ENCODE assay signal across 8 cellular contexts in the genomic region with DNA sequence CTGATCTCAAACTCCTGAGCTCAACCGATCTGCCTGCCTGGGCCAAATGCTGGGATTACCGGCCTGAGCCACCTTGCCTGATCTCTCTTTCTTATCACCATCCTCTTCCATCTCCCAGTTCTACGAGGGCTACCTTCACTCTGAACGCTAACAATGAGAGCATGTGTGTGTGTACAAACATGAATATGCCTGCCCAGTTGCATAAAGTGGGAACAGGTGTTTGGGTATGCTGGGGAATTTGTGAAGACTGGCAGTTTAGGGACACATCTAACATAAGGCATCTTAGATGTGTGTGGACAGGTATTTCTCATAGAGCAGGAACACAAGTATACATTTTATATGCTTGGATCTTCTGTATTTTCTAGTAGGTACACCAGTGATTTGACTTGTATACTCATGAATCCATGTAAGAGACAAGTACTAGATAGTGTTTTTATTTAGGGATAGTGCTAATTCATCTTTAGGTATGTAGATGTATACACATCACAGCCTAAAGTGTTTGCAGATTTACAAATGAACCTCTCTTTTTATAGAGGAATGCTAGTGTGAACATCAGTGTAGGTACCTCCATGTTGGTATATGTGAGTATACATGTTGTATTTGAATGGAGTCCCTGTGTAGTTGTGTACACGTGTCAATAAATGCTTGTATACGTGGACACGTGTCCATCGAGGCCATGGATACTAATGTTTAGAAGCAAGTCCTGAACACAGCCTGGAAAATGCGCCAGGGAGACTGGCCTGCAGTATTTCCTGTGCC. TPM values are rescaled to one million over a fixed set of nuclear protein-coding genes. Genes with fewer than 3 reads are reported as not detected.
DNase-seq lines count a peak whose midpoint lies in the region; ATAC-seq and TF ChIP-seq lines count a peak whose summit lies in the region.

No MANE protein-coding gene starts in this region.

- H3K4me1 ChIP-seq in heart right ventricle (peaks cover 18 to 56% (median 38%) of the 10 kb centered on the region in 9 donors), urinary bladder (ENCODE audit: insufficient read depth) (no peaks in the 10 kb centered on the region)

- H3K9me3 Mint-ChIP-seq in activated T-helper 2 cell treated with anti-CD3 and anti-CD28 coated beads, Interferon-gamma antibody, Interleukin-2, Interleukin-4, amounts not matched to agents 10 μg/mL and 5 μg/mL and 100 μg/mL, durations not matched to agents 14 hours and 24 hours and 36 hours: no peaks in the 10 kb centered on the region

- TF ChIP-seq CTCF in heart right ventricle (IDR thresholded peaks at IDR 0.05): no peak
- no peak for TF ChIP-seq CTCF in lower leg skin (IDR thresholded peaks at IDR 0.05)

- no peak for TF ChIP-seq POLR2A in lower leg skin (IDR thresholded peaks at IDR 0.05)

- H3K9me3 ChIP-seq in heart right ventricle: no peaks in the 10 kb centered on the region

- H3K27me3 Mint-ChIP-seq in activated T-helper 2 cell treated with anti-CD3 and anti-CD28 coated beads, Interferon-gamma antibody, Interleukin-2, Interleukin-4, amounts not matched to agents 10 μg/mL and 5 μg/mL and 100 μg/mL, durations not matched to agents 14 hours and 24 hours and 36 hours (ENCODE audit: low read depth): peaks cover 87% of the 10 kb centered on the region

- intact Hi-C loops in heart right ventricle (cut with DNase I) (no loop called here), Right ventricle myocardium inferior (cut with DNase I) (no loop called here), lower leg skin (cut with DNase I; ENCODE audit: low total_unique reads) (no loop called here)
- intact Hi-C loops in activated T-helper 2 cell treated with anti-CD3 and anti-CD28 coated beads, Interferon-gamma antibody, Interleukin-2, Interleukin-4, amounts not matched to agents 10 μg/mL and 5 μg/mL and 100 μg/mL, durations not matched to agents 14 hours and 24 hours and 36 hours (cut with micrococcal nuclease): loop anchor here (5.0 to 10.0 kb wide), 3 partner anchors 470 to 1353 kb away; a partner anchor contains a TSS

- H3K27me3 ChIP-seq in heart right ventricle: peaks cover 60 to 100% (median 100%) of the 10 kb centered on the region in 7 donors

- H3K4me1 Mint-ChIP-seq in activated T-helper 2 cell treated with anti-CD3 and anti-CD28 coated beads, Interferon-gamma antibody, Interleukin-2, Interleukin-4, amounts not matched to agents 10 μg/mL and 5 μg/mL and 100 μg/mL, durations not matched to agents 14 hours and 24 hours and 36 hours (ENCODE audit: low read depth): peaks cover 20% of the 10 kb centered on the region

- 13 to 14% methylated on average over 9 of the region's 9 CpGs for WGBS in heart right ventricle, 2 donors
- WGBS in lower leg skin, 2 donors: 20 to 24% methylated on average over 9 of the region's 9 CpGs
- WGBS in urinary bladder: 18% methylated on average over 9 of the region's 9 CpGs

- peak overlapping the region; percentile 54 for H3K4me3 Mint-ChIP-seq in activated T-helper 2 cell treated with anti-CD3 and anti-CD28 coated beads, Interferon-gamma antibody, Interleukin-2, Interleukin-4, amounts not matched to agents 10 μg/mL and 5 μg/mL and 100 μg/mL, durations not matched to agents 14 hours and 24 hours and 36 hours (ENCODE audit: low read depth)

- H3K36me3 ChIP-seq in heart right ventricle: no peaks in the 10 kb centered on the region
- no peaks in the 10 kb centered on the region for H3K36me3 ChIP-seq in urinary bladder (ENCODE audit: insufficient read depth)

- H3K27ac ChIP-seq in heart right ventricle (no peak overlapping the region), urinary bladder (ENCODE audit: low read depth) (no peak overlapping the region)

- H3K4me3 ChIP-seq in heart right ventricle (peak overlapping the region in 9 of 10 donors; percentile 22 to 58 (median 46)), lower leg skin (ENCODE audit: low read depth, poor library complexity, severe bottlenecking) (peak overlapping the region; percentile 26), urinary bladder (ENCODE audit: low read depth, low read length) (peak overlapping the region; percentile 41)

- H3K27ac Mint-ChIP-seq in activated T-helper 2 cell treated with anti-CD3 and anti-CD28 coated beads, Interferon-gamma antibody, Interleukin-2, Interleukin-4, amounts not matched to agents 10 μg/mL and 5 μg/mL and 100 μg/mL, durations not matched to agents 14 hours and 24 hours and 36 hours: no peak overlapping the region

- DNase-seq in heart right ventricle: no peak
- DNase-seq in Right ventricle myocardium inferior (ENCODE audit: missing footprints): no peak
- DNase-seq in activated T-helper 2 cell treated with anti-CD3 and anti-CD28 coated beads, Interferon-gamma antibody, Interleukin-2, Interleukin-4, amounts not matched to agents 10 μg/mL and 5 μg/mL and 100 μg/mL, durations not matched to agents 14 hours and 24 hours and 36 hours (ENCODE audit: low spot score): no peak
- DNase-seq in lower leg skin (ENCODE audit: low spot score in 2 of 2): no peak
- DNase-seq in GM19240 (ENCODE audit: insufficient read length, low spot score): no peak
- no peak for DNase-seq in AG20443 (ENCODE audit: low spot score)

- ATAC-seq in heart right ventricle: no peak
- no peak for ATAC-seq in Right ventricle myocardium inferior
- ATAC-seq in GM18907 (IDR thresholded peaks at IDR 0.05; ENCODE audit: unreplicated experiment): no peak

- H3K36me3 Mint-ChIP-seq in activated T-helper 2 cell treated with anti-CD3 and anti-CD28 coated beads, Interferon-gamma antibody, Interleukin-2, Interleukin-4, amounts not matched to agents 10 μg/mL and 5 μg/mL and 100 μg/mL, durations not matched to agents 14 hours and 24 hours and 36 hours (ENCODE audit: low read depth): no peaks in the 10 kb centered on the region

RNA-seq across cellular contexts. Expression of a gene that starts 1.2 kb away (rescaled TPM):
- total RNA-seq in heart right ventricle: under 1 TPM in 1 of 10 donors, not detected in 9; 0.26 TPM
- under 1 TPM in 1 of 2 donors, not detected in 1; 0.03 TPM for polyA plus RNA-seq in heart right ventricle
- not detected for total RNA-seq in Right ventricle myocardium inferior
- total RNA-seq in activated T-helper 2 cell treated with anti-CD3 and anti-CD28 coated beads, Interferon-gamma antibody, Interleukin-2, Interleukin-4, amounts not matched to agents 10 μg/mL and 5 μg/mL and 100 μg/mL, durations not matched to agents 14 hours and 24 hours and 36 hours: not detected in 2 replicates
- total RNA-seq in lower leg skin: 1 to 10 TPM; 1.9 to 3.3 (median 2.5) TPM
- not detected for total RNA-seq in urinary bladder
- 0.20 TPM for polyA plus RNA-seq in urinary bladder

RNA-seq across cellular contexts. Expression of a gene that starts 27.2 kb away (rescaled TPM):
- total RNA-seq in heart right ventricle: under 1 TPM in 2 of 10 donors, not detected in 8; 0.11 to 0.23 TPM
- polyA plus RNA-seq in heart right ventricle: under 1 TPM in 1 of 2 donors, not detected in 1; 0.03 TPM
- not detected for total RNA-seq in Right ventricle myocardium inferior
- total RNA-seq in activated T-helper 2 cell treated with anti-CD3 and anti-CD28 coated beads, Interferon-gamma antibody, Interleukin-2, Interleukin-4, amounts not matched to agents 10 μg/mL and 5 μg/mL and 100 μg/mL, durations not matched to agents 14 hours and 24 hours and 36 hours: not detected in 2 replicates
- total RNA-seq in lower leg skin: 10 to 100 TPM; 28.8 to 36.5 (median 29.9) TPM
- total RNA-seq in urinary bladder: not detected
- 0.16 TPM for polyA plus RNA-seq in urinary bladder

Comparison
In these comparisons a context has a peak if more than half of its experiments do, and no peak if none do; other contexts are left out.
1. RNA of a gene that starts 27.2 kb away (total RNA-seq): 28.8 to 36.5 TPM in lower leg skin; 0.11 to 0.23 TPM in heart right ventricle, not detected in Right ventricle myocardium inferior (single experiment), not detected in activated T-helper 2 cell treated with anti-CD3 and anti-CD28 coated beads, Interferon-gamma antibody, Interleukin-2, Interleukin-4, amounts not matched to agents 10 μg/mL and 5 μg/mL and 100 μg/mL, durations not matched to agents 14 hours and 24 hours and 36 hours and not detected in urinary bladder (single experiment); every median in the first group is over 10 times any median in the second.
2. Peak in every context shown above with its lines, with median percentiles within 50 percentile points of each other: H3K4me3 ChIP-seq.